10 cellular contexts compared by ENCODE assay signal in the genomic region with DNA sequence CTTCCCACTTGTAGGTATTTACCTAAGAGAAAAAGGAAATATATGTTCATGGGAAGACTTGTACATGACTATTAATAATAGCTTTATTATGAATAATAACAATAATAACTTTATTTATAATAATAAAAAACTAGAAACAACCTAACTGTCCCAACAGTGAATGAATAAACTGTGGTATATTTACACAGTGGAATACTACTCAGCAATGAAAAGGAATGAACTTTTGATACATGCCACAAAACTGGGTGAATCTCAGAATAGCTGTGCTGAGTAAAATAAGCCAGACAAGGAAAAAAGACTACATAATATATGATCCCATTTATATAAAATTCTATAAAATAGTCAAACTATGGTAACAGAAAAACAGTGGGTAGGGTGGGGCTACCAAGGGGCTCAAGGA.
"Had no signal": no experiment of that assay in that cellular context is flagged by ENCODE, and none has a peak within 500 bp of the region (broad histone marks: within the 10 kb centered on the region; RNA-seq: fewer than 3 reads in every experiment).

No MANE protein-coding gene starts in this region.

- FAIRE-seq: H1, H54 had no signal

- ATAC-seq: GM23338, HCT116 had no signal

- H3K36me3 ChIP-seq: HAP-1 had no signal

- DNase-seq: GM23248, GOT3, H7, H9, HFFc6 had no signal

- H3K4me3 ChIP-seq: GM23248, GM23338, HAP-1 had no signal

- H3K9ac ChIP-seq: GM23248 had no signal

- H3K27ac ChIP-seq: GM23248 had no signal

- H3K9me3 ChIP-seq: HAP-1 had no signal

- H3K4me2 ChIP-seq: GM23338 had no signal

- H2AFZ ChIP-seq: GM23248, GM23338 had no signal

- H3K4me1 ChIP-seq: HAP-1 had no signal
